Comparison of ENCODE assay signal across 21 cellular contexts in the genomic region with DNA sequence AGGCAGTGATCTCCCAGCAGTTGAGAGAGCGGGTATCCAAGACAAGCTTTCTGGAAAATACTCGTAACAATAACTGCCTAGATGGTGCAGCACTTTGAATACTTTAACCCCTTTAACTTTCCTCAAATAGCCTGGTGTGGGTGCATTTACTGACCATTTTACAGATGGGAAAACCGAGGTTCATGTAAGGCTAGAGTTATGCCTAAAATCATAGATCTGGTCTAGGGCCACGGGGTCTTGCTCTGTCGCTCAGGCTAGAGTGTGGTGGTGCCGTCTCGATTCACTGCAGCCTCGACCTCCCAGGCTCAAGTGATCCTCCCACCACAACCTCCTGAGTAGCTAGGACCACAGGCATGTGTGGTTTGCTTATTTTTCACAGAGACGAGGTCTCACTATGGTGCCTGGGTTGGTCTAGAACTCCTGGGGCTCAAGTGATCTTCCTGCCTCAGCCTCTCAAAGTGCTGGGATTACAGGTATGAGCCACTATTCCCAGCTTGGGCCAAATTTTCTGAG.
"Had no signal": no experiment of that assay in that cellular context is flagged by ENCODE, and none has a peak within 500 bp of the region (broad histone marks: within the 10 kb centered on the region; RNA-seq: fewer than 3 reads in every experiment).

No MANE protein-coding gene starts in this region.

- H3K4me1 Mint-ChIP-seq: immature natural killer cell; natural killer cell; neural crest cell; stimulated activated effector memory CD8-positive, alpha-beta T cell treated with anti-CD3 and anti-CD28 coated beads, Interleukin-12 subunit alpha, Interleukin-12 subunit beta, amount 100 ng/mL, for 72 hours; stimulated activated naive CD8-positive, alpha-beta T cell treated with anti-CD3 and anti-CD28 coated beads, Interleukin-15, amount 100 ng/mL, for 72 hours had no signal

- H3K36me3 ChIP-seq: left lung, upper lobe of right lung had no signal

- ATAC-seq: effector memory CD8-positive, alpha-beta T cell; gastroesophageal sphincter; left lung; natural killer cell; stimulated activated effector memory CD8-positive, alpha-beta T cell treated with anti-CD3 and anti-CD28 coated beads, Interleukin-12 subunit alpha, Interleukin-12 subunit beta, amount 100 ng/mL, for 72 hours; stimulated activated naive CD8-positive, alpha-beta T cell treated with anti-CD3 and anti-CD28 coated beads, Interleukin-15, amount 100 ng/mL, for 72 hours had no signal

- H3K4me1 ChIP-seq: gastroesophageal sphincter, left lung, testis, tibial nerve, upper lobe of right lung, vagina had no signal

- H3K27ac Mint-ChIP-seq: dendritic cell treated with granulocyte-macrophage colony-stimulating factor and Interleukin-4, amounts not matched to agents 40 ng/mL and 50 ng/mL, for 4 days; immature natural killer cell; natural killer cell; stimulated activated effector memory CD8-positive, alpha-beta T cell treated with anti-CD3 and anti-CD28 coated beads, Interleukin-12 subunit alpha, Interleukin-12 subunit beta, amount 100 ng/mL, for 72 hours; stimulated activated naive CD8-positive, alpha-beta T cell treated with anti-CD3 and anti-CD28 coated beads, Interleukin-15, amount 100 ng/mL, for 72 hours had no signal

- H3K4me3 ChIP-seq: esophagus muscularis mucosa, gastroesophageal sphincter, left lung, lung, smooth muscle cell, testis, tibial nerve, upper lobe of right lung, vagina had no signal

- H3K9me3 Mint-ChIP-seq: immature natural killer cell, natural killer cell, neural crest cell had no signal

- H3K27ac ChIP-seq: epithelial cell of prostate, esophagus muscularis mucosa, gastroesophageal sphincter, left lung, testis, tibial nerve, upper lobe of right lung, vagina had no signal

- H3K27me3 Mint-ChIP-seq: dendritic cell treated with granulocyte-macrophage colony-stimulating factor and Interleukin-4, amounts not matched to agents 40 ng/mL and 50 ng/mL, for 4 days; effector memory CD8-positive, alpha-beta T cell; stimulated activated naive CD8-positive, alpha-beta T cell treated with anti-CD3 and anti-CD28 coated beads, Interleukin-15, amount 100 ng/mL, for 72 hours had no signal

- DNase-seq: effector memory CD8-positive, alpha-beta T cell; immature natural killer cell; left lung; natural killer cell; posterior cingulate gyrus; right cardiac atrium; stimulated activated CD4-positive, alpha-beta T cell treated with anti-CD3 and anti-CD28 coated beads, Interleukin-4, amount 100 ng/mL, for 1 hour; stimulated activated CD8-positive, alpha-beta memory T cell treated with anti-CD3 and anti-CD28 coated beads, Interleukin-4, amount 100 ng/mL, for 48 hours; stimulated activated naive CD8-positive, alpha-beta T cell treated with anti-CD3 and anti-CD28 coated beads, Interleukin-15, amount 100 ng/mL, for 72 hours; testis; upper lobe of right lung had no signal

- H3K4me3 Mint-ChIP-seq: dendritic cell treated with granulocyte-macrophage colony-stimulating factor and Interleukin-4, amounts not matched to agents 40 ng/mL and 50 ng/mL, for 4 days; effector memory CD8-positive, alpha-beta T cell; immature natural killer cell; natural killer cell; neural crest cell; stimulated activated effector memory CD8-positive, alpha-beta T cell treated with anti-CD3 and anti-CD28 coated beads, Interleukin-12 subunit alpha, Interleukin-12 subunit beta, amount 100 ng/mL, for 72 hours; stimulated activated naive CD8-positive, alpha-beta T cell treated with anti-CD3 and anti-CD28 coated beads, Interleukin-15, amount 100 ng/mL, for 72 hours had no signal

- H3K36me3 Mint-ChIP-seq: immature natural killer cell; natural killer cell; stimulated activated effector memory CD8-positive, alpha-beta T cell treated with anti-CD3 and anti-CD28 coated beads, Interleukin-12 subunit alpha, Interleukin-12 subunit beta, amount 100 ng/mL, for 72 hours had no signal

- H3K9me3 ChIP-seq: esophagus muscularis mucosa, gastroesophageal sphincter, left lung, testis, tibial nerve, upper lobe of right lung, vagina had no signal

- H3K27me3 ChIP-seq: esophagus muscularis mucosa, gastroesophageal sphincter, left lung, testis, tibial nerve, upper lobe of right lung, vagina had no signal
